ENCODE assay signal across 2 cellular contexts in genomic region chr10:69215405-69216176, GRCh38.
TF ChIP-seq lines count a peak whose summit lies in the region.

No MANE protein-coding gene starts in this region.

TF ChIP-seq in SK-N-SH, 30 proteins besides CTCF, POLR2A, EP300 and RAD21:
- TF ChIP-seq RCOR1 (IDR thresholded peaks at IDR 0.05; ENCODE audit: low read length) (no peak), GABPA (IDR thresholded peaks at IDR 0.05; ENCODE audit: low read depth) (no peak), NFIC (IDR thresholded peaks at IDR 0.05; ENCODE audit: borderline replicate concordance) (no peak), TAF1 (IDR thresholded peaks at IDR 0.05; ENCODE audit: borderline replicate concordance, low read depth, low read length) (no peak), TCF12 (IDR thresholded peaks at IDR 0.05) (no peak), RFX5 (IDR thresholded peaks at IDR 0.05; ENCODE audit: low read length) (no peak), MXI1 (IDR thresholded peaks at IDR 0.05; ENCODE audit: low read depth, low read length) (no peak), NRF1 (IDR thresholded peaks at IDR 0.05; ENCODE audit: low read depth, low read length) (no peak), JUND (IDR thresholded peaks at IDR 0.05) (no peak), FOXM1 (IDR thresholded peaks at IDR 0.05; ENCODE audit: low read depth) (no peak), MAX (IDR thresholded peaks at IDR 0.05; ENCODE audit: low read depth) (no peak), ELF1 (IDR thresholded peaks at IDR 0.05) (no peak), FOXJ3 (CRISPR knock-in tag; IDR thresholded peaks at IDR 0.05) (no peak), TEAD4 (IDR thresholded peaks at IDR 0.05; ENCODE audit: borderline replicate concordance, insufficient read depth) (no peak), RXRA (IDR thresholded peaks at IDR 0.05; ENCODE audit: borderline replicate concordance, low read depth) (no peak), EZH2phosphoT487 (IDR thresholded peaks at IDR 0.05; ENCODE audit: borderline replicate concordance, low read depth) (no peak)
- TF ChIP-seq, protein P1, sequence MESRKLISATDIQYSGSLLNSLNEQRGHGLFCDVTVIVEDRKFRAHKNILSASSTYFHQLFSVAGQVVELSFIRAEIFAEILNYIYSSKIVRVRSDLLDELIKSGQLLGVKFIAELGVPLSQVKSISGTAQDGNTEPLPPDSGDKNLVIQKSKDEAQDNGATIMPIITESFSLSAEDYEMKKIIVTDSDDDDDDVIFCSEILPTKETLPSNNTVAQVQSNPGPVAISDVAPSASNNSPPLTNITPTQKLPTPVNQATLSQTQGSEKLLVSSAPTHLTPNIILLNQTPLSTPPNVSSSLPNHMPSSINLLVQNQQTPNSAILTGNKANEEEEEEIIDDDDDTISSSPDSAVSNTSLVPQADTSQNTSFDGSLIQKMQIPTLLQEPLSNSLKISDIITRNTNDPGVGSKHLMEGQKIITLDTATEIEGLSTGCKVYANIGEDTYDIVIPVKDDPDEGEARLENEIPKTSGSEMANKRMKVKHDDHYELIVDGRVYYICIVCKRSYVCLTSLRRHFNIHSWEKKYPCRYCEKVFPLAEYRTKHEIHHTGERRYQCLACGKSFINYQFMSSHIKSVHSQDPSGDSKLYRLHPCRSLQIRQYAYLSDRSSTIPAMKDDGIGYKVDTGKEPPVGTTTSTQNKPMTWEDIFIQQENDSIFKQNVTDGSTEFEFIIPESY (IDR thresholded peaks at IDR 0.05; ENCODE audit: borderline replicate concordance, low read depth) = no peak
- TF ChIP-seq, protein P2, sequence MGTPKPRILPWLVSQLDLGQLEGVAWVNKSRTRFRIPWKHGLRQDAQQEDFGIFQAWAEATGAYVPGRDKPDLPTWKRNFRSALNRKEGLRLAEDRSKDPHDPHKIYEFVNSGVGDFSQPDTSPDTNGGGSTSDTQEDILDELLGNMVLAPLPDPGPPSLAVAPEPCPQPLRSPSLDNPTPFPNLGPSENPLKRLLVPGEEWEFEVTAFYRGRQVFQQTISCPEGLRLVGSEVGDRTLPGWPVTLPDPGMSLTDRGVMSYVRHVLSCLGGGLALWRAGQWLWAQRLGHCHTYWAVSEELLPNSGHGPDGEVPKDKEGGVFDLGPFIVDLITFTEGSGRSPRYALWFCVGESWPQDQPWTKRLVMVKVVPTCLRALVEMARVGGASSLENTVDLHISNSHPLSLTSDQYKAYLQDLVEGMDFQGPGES (IDR thresholded peaks at IDR 0.05; ENCODE audit: low read depth, low read length) = no peak

TF ChIP-seq in H1, 55 proteins besides CTCF, POLR2A, EP300 and RAD21:
- TF ChIP-seq RNF2 (IDR thresholded peaks at IDR 0.05; ENCODE audit: borderline replicate concordance, low read depth, low read length, missing control alignments, poor library complexity, severe bottlenecking) = no peak
- TF ChIP-seq MAFK (IDR thresholded peaks at IDR 0.05; ENCODE audit: low read depth, low read length) = peak; percentile 49
TF ChIP-seq in H1: peak in this region for 1.
